ENCODE assay signal across 8 cellular contexts in the genomic region with DNA sequence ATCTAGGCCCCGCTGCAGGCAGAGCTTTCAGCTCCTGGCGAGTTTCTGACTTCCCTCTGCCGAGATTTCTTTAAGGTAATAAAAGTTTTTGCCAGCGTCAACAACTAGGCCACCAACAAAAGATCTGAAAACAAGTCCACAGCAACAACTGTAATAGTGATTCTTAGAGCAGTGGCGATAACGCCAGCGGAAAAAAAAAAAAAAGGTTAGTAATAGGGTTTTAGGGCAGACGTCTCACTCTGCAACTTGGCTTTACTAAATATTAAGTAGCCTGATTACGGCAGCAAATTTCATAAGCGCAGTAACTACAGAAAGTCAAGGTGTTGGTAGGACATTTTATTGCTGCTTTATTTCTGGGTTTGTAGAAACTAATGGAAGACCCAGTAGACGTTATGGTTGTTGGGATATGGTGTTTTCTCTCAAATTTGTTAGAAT. TPM values are rescaled to one million over a fixed set of nuclear protein-coding genes. Genes with fewer than 3 reads are reported as not detected.
DNase-seq lines count a peak whose midpoint lies in the region; ATAC-seq and TF ChIP-seq lines count a peak whose summit lies in the region.

No MANE protein-coding gene starts in this region.

- H3K27me3 Mint-ChIP-seq in nephron progenitor cell (ENCODE audit: low read depth, poor library complexity): no peaks in the 10 kb centered on the region

- peak overlapping the region; percentile 99 for H3K27ac Mint-ChIP-seq in nephron progenitor cell

- H3K4me3 ChIP-seq in BLaER1 (peak overlapping the region; percentile 80), MG63 (peak overlapping the region; percentile 85), ectodermal cell (ENCODE audit: insufficient read depth, low read depth, low read length) (peak overlapping the region; percentile 84)

- H3K27ac ChIP-seq in BLaER1: peak overlapping the region; percentile 80
- H3K27ac ChIP-seq in ectodermal cell (ENCODE audit: insufficient read depth, low read depth, low read length, poor library complexity, severe bottlenecking): no peak overlapping the region

- H3K27me3 ChIP-seq in BLaER1 (no peaks in the 10 kb centered on the region), MG63 (no peaks in the 10 kb centered on the region), ectodermal cell (ENCODE audit: control insufficient read depth, insufficient read depth, low read length, poor library complexity, severe bottlenecking) (no peaks in the 10 kb centered on the region)

- H3K36me3 ChIP-seq in BLaER1: 0 out of 2 replicates have a peak, but pooled peaks cover 7% of the 10 kb centered on the region
- H3K36me3 ChIP-seq in MG63: no peaks in the 10 kb centered on the region
- H3K36me3 ChIP-seq in ectodermal cell (ENCODE audit: control insufficient read depth, insufficient read depth, low read length): no peaks in the 10 kb centered on the region

- 8% methylated on average over 11 of the region's 11 CpGs for WGBS in ectodermal cell, 2 experiments

- no peak for TF ChIP-seq CTCF in nephron progenitor cell (IDR thresholded peaks at IDR 0.05)

- peaks cover 24% of the 10 kb centered on the region for H3K4me1 ChIP-seq in BLaER1
- peaks cover 7% of the 10 kb centered on the region for H3K4me1 ChIP-seq in ectodermal cell (ENCODE audit: control insufficient read depth, insufficient read depth, low read length)

- DNase-seq in MG63 (no peak), nephron progenitor cell (no peak), NCI-H1105 (lab: John Stamatoyannopoulos, UW) (no peak), islet precursor cell (no peak), T1000 (lab: John Stamatoyannopoulos, UW) (no peak)

- no peaks in the 10 kb centered on the region for H3K9me3 ChIP-seq in BLaER1
- no peaks in the 10 kb centered on the region for H3K9me3 ChIP-seq in MG63
- no peaks in the 10 kb centered on the region for H3K9me3 ChIP-seq in ectodermal cell (ENCODE audit: control insufficient read depth, low read length)

- H3K36me3 Mint-ChIP-seq in nephron progenitor cell (ENCODE audit: low read depth): peaks cover 17% of the 10 kb centered on the region

- no peak for ATAC-seq in GM19023 (IDR thresholded peaks at IDR 0.05; ENCODE audit: unreplicated experiment)

- no peaks in the 10 kb centered on the region for H4K20me1 ChIP-seq in BLaER1

- H3K4me1 Mint-ChIP-seq in nephron progenitor cell: peaks cover 31% of the 10 kb centered on the region

- no peaks in the 10 kb centered on the region for H3K9me3 Mint-ChIP-seq in nephron progenitor cell

- peak overlapping the region; percentile 99 for H3K4me3 Mint-ChIP-seq in nephron progenitor cell

- peak overlapping the region; percentile 85 for H3K9ac ChIP-seq in BLaER1

- H3K4me2 ChIP-seq in BLaER1: peak overlapping the region; percentile 83

RNA-seq across cellular contexts. Expression of a gene that starts 0.5 kb away (rescaled TPM):
- total RNA-seq in MG63 (2014; rRNA removed; shearing (Covaris generic); ENCODE audit: low replicate concordance): 20.7 and 31.7 TPM in 2 replicates
- polyA plus RNA-seq in ectodermal cell (2013, experiment 1 of 4): 28.5 TPM
- 34.3 TPM for polyA plus RNA-seq in ectodermal cell (2013, experiment 2 of 4)
- polyA plus RNA-seq in ectodermal cell (2013, experiment 3 of 4): 25.2 TPM
- 27.0 TPM for polyA plus RNA-seq in ectodermal cell (2013, experiment 4 of 4)
